In genomic region chr11:68056317-68057285, GRCh38 we compare ENCODE assay signal across 21 cellular contexts. TPM values are rescaled to one million over a fixed set of nuclear protein-coding genes. Genes with fewer than 3 reads are reported as not detected.
"Had no signal": no experiment of that assay in that cellular context is flagged by ENCODE, and none has a peak within 500 bp of the region (broad histone marks: within the 10 kb centered on the region; RNA-seq: fewer than 3 reads in every experiment).

No MANE protein-coding gene starts in this region.

- H3K4me1 ChIP-seq: foreskin keratinocyte, pancreas, psoas muscle, right atrium auricular region, upper lobe of left lung had no signal

- H3K4me3 Mint-ChIP-seq: activated naive CD4-positive, alpha-beta T cell treated with anti-CD3 and anti-CD28 coated beads, Interleukin-2, amount 10 ng/mL, durations not matched to agents 7 days and 5 days; activated T-cell treated with anti-CD3 and anti-CD28 coated beads, Interleukin-2, amount 50 U/mL, for 72 hours; naive thymus-derived CD4-positive, alpha-beta T cell; T-helper 17 cell had no signal

- H3K27ac ChIP-seq: cardiac muscle cell, foreskin keratinocyte, neutrophil, pancreas, psoas muscle, right atrium auricular region, upper lobe of left lung had no signal

- H3K4me1 Mint-ChIP-seq: activated naive CD4-positive, alpha-beta T cell treated with anti-CD3 and anti-CD28 coated beads, Interleukin-2, amount 10 ng/mL, durations not matched to agents 7 days and 5 days had no signal

- H3K9me3 Mint-ChIP-seq: activated naive CD4-positive, alpha-beta T cell treated with anti-CD3 and anti-CD28 coated beads, Interleukin-2, amount 10 ng/mL, durations not matched to agents 7 days and 5 days; activated T-cell treated with anti-CD3 and anti-CD28 coated beads, Interleukin-2, amount 50 U/mL, for 72 hours; naive thymus-derived CD4-positive, alpha-beta T cell had no signal

- ATAC-seq: activated T-cell treated with anti-CD3 and anti-CD28 coated beads, Interleukin-2, amount 50 U/mL, for 72 hours; foreskin keratinocyte; left ventricle myocardium superior; naive thymus-derived CD4-positive, alpha-beta T cell; pancreas; psoas muscle; stimulated activated naive CD8-positive, alpha-beta T cell treated with anti-CD3 and anti-CD28 coated beads, Interleukin-15, Interleukin-2, amounts not matched to agents 100 U/mL and 50 U/mL, for 24 hours; T-helper 17 cell had no signal

- H3K27ac Mint-ChIP-seq: activated naive CD4-positive, alpha-beta T cell treated with anti-CD3 and anti-CD28 coated beads, Interleukin-2, amount 10 ng/mL, durations not matched to agents 7 days and 5 days; activated T-cell treated with anti-CD3 and anti-CD28 coated beads, Interleukin-2, amount 50 U/mL, for 72 hours had no signal

- H3K27me3 Mint-ChIP-seq: activated naive CD4-positive, alpha-beta T cell treated with anti-CD3 and anti-CD28 coated beads, Interleukin-2, amount 10 ng/mL, durations not matched to agents 7 days and 5 days; naive thymus-derived CD4-positive, alpha-beta T cell; T-helper 17 cell had no signal

- H3K4me3 ChIP-seq: cardiac muscle cell, pancreas, psoas muscle, right atrium auricular region, upper lobe of left lung had no signal

- H3K27me3 ChIP-seq: cardiac muscle cell, foreskin keratinocyte, neutrophil, pancreas, right atrium auricular region, upper lobe of left lung had no signal

- DNase-seq: activated CD4-positive, alpha-beta T cell treated with anti-CD3 and anti-CD28 coated beads for 4 hours; activated CD4-positive, alpha-beta T cell treated with anti-CD3 and anti-CD28 coated beads, Interleukin-2, amount 50 U/mL, for 48 hours; activated CD4-positive, CD25-positive, alpha-beta regulatory T cell; activated CD8-positive, alpha-beta memory T cell treated with anti-CD3 and anti-CD28 coated beads, Interleukin-2, amount 50 U/mL, for 48 hours; activated effector memory CD4-positive, alpha-beta T cell treated with anti-CD3 and anti-CD28 coated beads, Interleukin-2, amount 50 U/mL, for 16 hours; activated naive CD4-positive, alpha-beta T cell treated with anti-CD3 and anti-CD28 coated beads, Interleukin-2, amount 10 ng/mL, durations not matched to agents 7 days and 5 days; activated T-cell treated with anti-CD3 and anti-CD28 coated beads, Interleukin-2, amount 50 U/mL, for 72 hours; hypothalamus; left ventricle myocardium superior; naive thymus-derived CD4-positive, alpha-beta T cell; pancreas; psoas muscle; stimulated activated CD4-positive, alpha-beta T cell treated with anti-CD3 and anti-CD28 coated beads, Interleukin-4, amount 100 ng/mL, for 24 hours; stimulated activated naive CD8-positive, alpha-beta T cell treated with anti-CD3 and anti-CD28 coated beads, Interleukin-15, Interleukin-2, amounts not matched to agents 100 U/mL and 50 U/mL, for 24 hours; T-helper 17 cell; upper lobe of left lung had no signal

RNA-seq across cellular contexts. Expression of gene ALDH3B1, which starts 46.5 kb away (rescaled TPM):
- total RNA-seq: activated CD8-positive, alpha-beta memory T cell treated with anti-CD3 and anti-CD28 coated beads for 36 hours; foreskin keratinocyte had no signal
